12 cellular contexts compared by ENCODE assay signal in the genomic region with DNA sequence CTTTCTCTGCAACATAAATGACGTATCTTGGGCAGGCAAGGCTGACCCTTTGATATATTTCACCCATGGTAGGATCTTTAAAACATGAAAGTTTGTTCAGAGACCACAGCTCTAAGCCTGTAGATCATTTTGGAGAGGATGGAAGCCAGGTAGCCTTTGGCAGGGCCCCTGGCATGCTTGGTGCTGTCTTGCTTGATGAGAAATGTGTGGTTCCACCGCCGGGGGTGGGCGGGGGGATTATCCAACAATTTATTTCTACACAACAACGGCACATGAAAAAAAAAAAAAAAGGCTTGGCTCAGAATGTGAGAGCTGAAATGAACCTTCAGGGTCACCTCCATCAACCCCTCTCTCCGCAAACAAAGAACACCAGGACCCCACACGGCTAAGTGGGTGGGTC.
A peak's percentile ranks its signal among the peaks of the same experiment; 100 is the strongest.
DNase-seq lines count a peak whose midpoint lies in the region; ATAC-seq, FAIRE-seq and TF ChIP-seq lines count a peak whose summit lies in the region.
"Had no signal": no experiment of that assay in that cellular context is flagged by ENCODE, and none has a peak within 500 bp of the region (broad histone marks: within the 10 kb centered on the region; RNA-seq: fewer than 3 reads in every experiment).

No MANE protein-coding gene starts in this region.

- 80 to 81% methylated on average over 7 of the region's 7 CpGs for WGBS in heart right ventricle, 2 donors
- WGBS in transverse colon (ENCODE audit: low coverage in 1 of 2), 2 donors: 76% methylated on average over 7 of the region's 7 CpGs; no CpG with 5 or more reads in 1 of the 2 donors

- H3K4me1 Mint-ChIP-seq in astrocyte (ENCODE audit: low read depth, unreplicated experiment): peaks cover 32% of the 10 kb centered on the region

- H3K9me3 ChIP-seq in heart right ventricle (no peaks in the 10 kb centered on the region), astrocyte (ENCODE audit: insufficient read depth, low read depth, low read length) (no peaks in the 10 kb centered on the region), muscle layer of colon (ENCODE audit: low read length) (no peaks in the 10 kb centered on the region), transverse colon (no peaks in the 10 kb centered on the region)

- no peaks in the 10 kb centered on the region for H3K9me3 Mint-ChIP-seq in astrocyte (ENCODE audit: unreplicated experiment)
- H3K9me3 Mint-ChIP-seq: activated naive CD8-positive, alpha-beta T cell treated with anti-CD3 and anti-CD28 coated beads, Interleukin-2, amount 50 U/mL, for 24 hours; activated T-cell treated with anti-CD3 and anti-CD28 coated beads, Interleukin-2, amount 50 U/mL, for 72 hours; naive B cell had no signal

- ATAC-seq in Right ventricle myocardium inferior: no peak
- no peak for ATAC-seq in heart right ventricle
- no peak for ATAC-seq in HG03175 (IDR thresholded peaks at IDR 0.05; ENCODE audit: unreplicated experiment)

- H3K36me3 ChIP-seq in heart right ventricle: no peaks in the 10 kb centered on the region
- H3K36me3 ChIP-seq in astrocyte (ENCODE audit: insufficient read depth, low read length): no peaks in the 10 kb centered on the region
- H3K36me3 ChIP-seq in muscle layer of colon (ENCODE audit: insufficient read depth, low read length): no peaks in the 10 kb centered on the region
- no peaks in the 10 kb centered on the region for H3K36me3 ChIP-seq in transverse colon

- peak; percentile 51 for DNase-seq in Right ventricle myocardium inferior (ENCODE audit: missing footprints)
- no peak for DNase-seq in heart right ventricle
- no peak for DNase-seq in astrocyte (ENCODE audit: low read depth)
- DNase-seq in transverse colon: no peak
- DNase-seq in iPS-NIHi11 (ENCODE audit: low spot score): no peak
- no peak for DNase-seq in NCI-H146 (lab: John Stamatoyannopoulos, UW)

- no peak for TF ChIP-seq CTCF in heart right ventricle (IDR thresholded peaks at IDR 0.05)
- no peak for TF ChIP-seq CTCF in astrocyte (IDR thresholded peaks at IDR 0.05; ENCODE audit: insufficient read depth, low read depth, low read length)
- TF ChIP-seq CTCF in transverse colon (IDR thresholded peaks at IDR 0.05): no peak

- peaks cover 3% of the 10 kb centered on the region for H3K36me3 Mint-ChIP-seq in astrocyte (ENCODE audit: low read depth, unreplicated experiment)
- H3K36me3 Mint-ChIP-seq: naive B cell had no signal

- in situ Hi-C loops in transverse colon (cut with MboI; ENCODE audit: low pct_ligation_motif_present in 1 of 4, low pct_unique_long_range_greater_than_20kb in 1 of 4, low sequenced_read_pairs in 3 of 4): loop anchor here in 1 of 4 donors (25.0 kb wide), 1 partner anchor 103 kb away; a partner anchor contains a TSS

- no peak for TF ChIP-seq EP300 in transverse colon (IDR thresholded peaks at IDR 0.05; ENCODE audit: low read depth)

- intact Hi-C loops in Right ventricle myocardium inferior (cut with DNase I) (no loop called here), heart right ventricle (cut with DNase I) (loop anchor here in 2 of 10 donors (1.0 to 10.0 kb wide), 4 partner anchors 235 to 576 kb away; no protein-coding TSS in a partner anchor), transverse colon (cut with DNase I; ENCODE audit: low total_unique reads) (loop anchor here (5.0 kb wide), 1 partner anchor 253 kb away; no protein-coding TSS in a partner anchor)

- H3K4me1 ChIP-seq in heart right ventricle (peaks cover 0 to 25% (median 16%) of the 10 kb centered on the region in 9 donors), astrocyte (ENCODE audit: insufficient read depth, low read length) (peaks cover 20% of the 10 kb centered on the region), muscle layer of colon (ENCODE audit: insufficient read depth, low read length) (peaks cover 49% of the 10 kb centered on the region), transverse colon (peaks cover 4 to 31% (median 19%) of the 10 kb centered on the region in 4 donors)

- no peaks in the 10 kb centered on the region for H3K27me3 Mint-ChIP-seq in astrocyte (ENCODE audit: low read depth, unreplicated experiment)

- H3K9ac ChIP-seq in astrocyte (ENCODE audit: low read length) (peak overlapping the region; percentile 32), muscle layer of colon (ENCODE audit: low read length) (no peak overlapping the region)

- H4K20me1 ChIP-seq in astrocyte (ENCODE audit: insufficient read depth, low read length): no peaks in the 10 kb centered on the region

- H3K27ac ChIP-seq in heart right ventricle (peak overlapping the region in 4 of 10 donors; percentile 35 to 60 (median 48)), astrocyte (ENCODE audit: low read depth, low read length) (no peak overlapping the region), muscle layer of colon (ENCODE audit: low read depth, low read length) (peak overlapping the region; percentile 67), transverse colon (peak overlapping the region in 3 of 4 donors; percentile 53 to 81 (median 78))
- H3K27ac ChIP-seq: epithelial cell of prostate had no signal

- H3K27ac Mint-ChIP-seq in astrocyte (ENCODE audit: unreplicated experiment): no peak overlapping the region
- H3K27ac Mint-ChIP-seq: activated naive CD8-positive, alpha-beta T cell treated with anti-CD3 and anti-CD28 coated beads, Interleukin-2, amount 50 U/mL, for 24 hours; activated T-cell treated with anti-CD3 and anti-CD28 coated beads, Interleukin-2, amount 50 U/mL, for 72 hours had no signal

- no peak overlapping the region for H3K4me3 Mint-ChIP-seq in astrocyte (ENCODE audit: unreplicated experiment)
- H3K4me3 Mint-ChIP-seq: activated naive CD8-positive, alpha-beta T cell treated with anti-CD3 and anti-CD28 coated beads, Interleukin-2, amount 50 U/mL, for 24 hours had no signal

- FAIRE-seq in astrocyte (lab: Jason Lieb, UNC): no peak

- TF ChIP-seq POLR2A in transverse colon (IDR thresholded peaks at IDR 0.05): no peak

- H2AFZ ChIP-seq in astrocyte (ENCODE audit: low read depth, low read length): no peak overlapping the region

- peak overlapping the region; percentile 75 for H3K4me2 ChIP-seq in astrocyte (ENCODE audit: low read length)

- H3K4me3 ChIP-seq in heart right ventricle (peak overlapping the region in 5 of 10 donors; percentile 13 to 38 (median 26)), astrocyte (ENCODE audit: insufficient read depth, low read depth, low read length) (no peak overlapping the region), muscle layer of colon (ENCODE audit: low read depth in 1 of 2, low read length in 2 of 2) (no peak overlapping the region), transverse colon (peak overlapping the region in 1 of 4 donors; percentile 8)

- no peaks in the 10 kb centered on the region for H3K79me2 ChIP-seq in astrocyte (ENCODE audit: insufficient read depth, low read length)

- H3K27me3 ChIP-seq in heart right ventricle: peaks cover 0 to 2% (median 0%) of the 10 kb centered on the region in 7 donors
- H3K27me3 ChIP-seq in astrocyte (ENCODE audit: insufficient read depth, low read length): no peaks in the 10 kb centered on the region
- H3K27me3 ChIP-seq in muscle layer of colon (ENCODE audit: control insufficient read depth in 1 of 2, insufficient read depth in 2 of 2, low read length in 2 of 2): no peaks in the 10 kb centered on the region
- no peaks in the 10 kb centered on the region for H3K27me3 ChIP-seq in transverse colon
